18 cellular contexts compared by ENCODE assay signal in genomic region chr14:82537831-82538230, GRCh38.
"Had no signal": no experiment of that assay in that cellular context is flagged by ENCODE, and none has a peak within 500 bp of the region (broad histone marks: within the 10 kb centered on the region; RNA-seq: fewer than 3 reads in every experiment).

No MANE protein-coding gene starts in this region.

- H3K27ac ChIP-seq: Peyer's patch had no signal

- H3K36me3 ChIP-seq: Peyer's patch had no signal

- H3K27me3 ChIP-seq: Peyer's patch had no signal

- H3K4me1 ChIP-seq: Peyer's patch had no signal

- H3K9me3 ChIP-seq: Peyer's patch had no signal

- H3K4me3 ChIP-seq: K562, Peyer's patch had no signal

- DNase-seq: activated CD4-positive, alpha-beta T cell treated with anti-CD3 and anti-CD28 coated beads for 4 hours; activated CD8-positive, alpha-beta memory T cell treated with anti-CD3 and anti-CD28 coated beads, Interleukin-2, amount 50 U/mL, for 4 hours; activated CD8-positive, alpha-beta T cell treated with anti-CD3 and anti-CD28 coated beads for 36 hours; activated naive CD4-positive, alpha-beta T cell treated with anti-CD3 and anti-CD28 coated beads, Interleukin-2, amount 50 U/mL, for 16 hours; activated T-cell treated with anti-CD3 and anti-CD28 coated beads, Interleukin-2, amount 50 U/mL, for 72 hours; aorta; Karpas-422; MM.1S; NCI-H1105; NCI-H1694; NCI-H2029; NCI-H2171; NCI-H2227 treated with DMSO at 0.1 percent for 48 hours; NCI-H446 treated with DMSO at 0.1 percent for 48 hours; NCI-H524 treated with DMSO at 0.1 percent for 48 hours; Peyer's patch; SHP77 treated with DMSO at 0.1 percent for 48 hours had no signal
